ENCODE assay signal across 22 cellular contexts in genomic region chr1:218847966-218848365, GRCh38.
DNase-seq lines count a peak whose midpoint lies in the region; ATAC-seq, FAIRE-seq and TF ChIP-seq lines count a peak whose summit lies in the region.
"Had no signal": no experiment of that assay in that cellular context is flagged by ENCODE, and none has a peak within 500 bp of the region (broad histone marks: within the 10 kb centered on the region; RNA-seq: fewer than 3 reads in every experiment).

No MANE protein-coding gene starts in this region.

- no peaks in the 10 kb centered on the region for H3K9me3 ChIP-seq in SK-N-SH
- H3K9me3 ChIP-seq in neural progenitor cell (ENCODE audit: low read depth): no peaks in the 10 kb centered on the region
- H3K9me3 ChIP-seq: BE2C had no signal

- H3K9me3 Mint-ChIP-seq in neural progenitor cell: no peaks in the 10 kb centered on the region

- H3K9ac ChIP-seq in SK-N-SH (no peak overlapping the region), neural progenitor cell (no peak overlapping the region)

- peaks cover 8% of the 10 kb centered on the region for H3K4me1 Mint-ChIP-seq in neural progenitor cell
- H3K4me1 Mint-ChIP-seq: CD4-positive, CD25-positive, alpha-beta regulatory T cell; CD8-positive, alpha-beta memory T cell; IgD-negative memory B cell had no signal

- 86% methylated on average over 2 of the region's 2 CpGs for WGBS in SK-N-SH (ENCODE audit: low lambda C conversion rate)

- H3K4me3 Mint-ChIP-seq in neural progenitor cell: no peak overlapping the region
- H3K4me3 Mint-ChIP-seq: CD4-positive, CD25-positive, alpha-beta regulatory T cell; CD8-positive, alpha-beta memory T cell; HFFc6; IgD-negative memory B cell had no signal

- H3K4me2 ChIP-seq in SK-N-SH (no peak overlapping the region), neural progenitor cell (no peak overlapping the region)

- H3F3A ChIP-seq in SK-N-SH (replicated peaks; ENCODE audit: insufficient read depth): no peaks in the 10 kb centered on the region
- H3F3A ChIP-seq in neural progenitor cell (ENCODE audit: low read depth): no peaks in the 10 kb centered on the region

- POLR2A ChIA-PET in SK-N-SH (lab: Yijun Ruan, JAX): no interaction called here

- H3K27me3 ChIP-seq in SK-N-SH (ENCODE audit: insufficient read depth) (no peaks in the 10 kb centered on the region), neural progenitor cell (no peaks in the 10 kb centered on the region)
- H3K27me3 ChIP-seq: BE2C had no signal

- DNase-seq in SK-N-SH (no peak), D721Med (ENCODE audit: insufficient read length, low spot score) (no peak), fibroblast of mammary gland (ENCODE audit: low read depth) (peak; percentile 16), neural progenitor cell (ENCODE audit: low spot score) (no peak), kidney tubule cell (ENCODE audit: low spot score) (no peak), SHP77 (lab: John Stamatoyannopoulos, UW) (no peak)
- DNase-seq: 8988T; BE2C; C1 segment of cervical spinal cord; CD4-positive, CD25-positive, alpha-beta regulatory T cell; CD8-positive, alpha-beta memory T cell; COR-L47; DMS79 treated with DMSO at 0.1 percent for 48 hours; GF-D8; GOT3; H7; HFFc6 had no signal

- H3K9me2 ChIP-seq in SK-N-SH: no peaks in the 10 kb centered on the region

- H3K4me3 ChIP-seq in SK-N-SH (ENCODE audit: low read depth in 2 of 2, low read length in 1 of 2): no peak overlapping the region
- H3K4me3 ChIP-seq in fibroblast of mammary gland (ENCODE audit: control insufficient read depth, low read depth, low read length): no peak overlapping the region
- no peak overlapping the region for H3K4me3 ChIP-seq in neural progenitor cell

- peak; percentile 60 for FAIRE-seq in D721Med (lab: Jason Lieb, UNC)
- FAIRE-seq: HTR-8/SVneo had no signal

- H4K20me1 ChIP-seq in SK-N-SH (ENCODE audit: insufficient read depth) (no peaks in the 10 kb centered on the region), neural progenitor cell (ENCODE audit: low read depth) (no peaks in the 10 kb centered on the region)

- no peaks in the 10 kb centered on the region for H3K36me3 Mint-ChIP-seq in neural progenitor cell
- H3K36me3 Mint-ChIP-seq: CD4-positive, CD25-positive, alpha-beta regulatory T cell; CD8-positive, alpha-beta memory T cell; IgD-negative memory B cell had no signal

- no peaks in the 10 kb centered on the region for H3K79me2 ChIP-seq in SK-N-SH (ENCODE audit: insufficient read depth)
- H3K79me2 ChIP-seq in neural progenitor cell (ENCODE audit: low read depth): no peaks in the 10 kb centered on the region

- no peak for TF ChIP-seq EP300 in SK-N-SH (IDR thresholded peaks at IDR 0.05; ENCODE audit: borderline replicate concordance in 1 of 2, low read depth in 1 of 2, low read length in 1 of 2)

- TF ChIP-seq CTCF in SK-N-SH (IDR thresholded peaks at IDR 0.05): no peak
- no peak for TF ChIP-seq CTCF in D721Med (IDR thresholded peaks at IDR 0.05; ENCODE audit: insufficient read depth, missing control alignments)
- no peak for TF ChIP-seq CTCF in fibroblast of mammary gland (conservative IDR thresholded peaks at IDR 0.05; ENCODE audit: control insufficient read depth, insufficient read depth, low read depth, low read length)
- TF ChIP-seq CTCF in neural progenitor cell (IDR thresholded peaks at IDR 0.05): no peak

- no peak overlapping the region; a peak in 1 of 4 replicates for H3K27ac ChIP-seq in SK-N-SH (ENCODE audit: low read depth in 2 of 2, low read length in 1 of 2)
- no peak overlapping the region for H3K27ac ChIP-seq in neural progenitor cell

- no peak overlapping the region for H3K27ac Mint-ChIP-seq in neural progenitor cell
- H3K27ac Mint-ChIP-seq: CD4-positive, CD25-positive, alpha-beta regulatory T cell; CD8-positive, alpha-beta memory T cell; HFFc6; IgD-negative memory B cell had no signal

- no peaks in the 10 kb centered on the region for H3K36me3 ChIP-seq in SK-N-SH (replicated peaks in 1 of 2; ENCODE audit: control insufficient read depth in 1 of 2, insufficient read depth in 2 of 2, low read length in 1 of 2)
- H3K36me3 ChIP-seq in neural progenitor cell: no peaks in the 10 kb centered on the region
- H3K36me3 ChIP-seq: BE2C had no signal

- CTCF ChIA-PET in SK-N-SH (lab: Yijun Ruan, JAX): interaction anchor here (1.1 kb wide), 1 partner anchor 221 kb away, joined by 4 read pairs; no protein-coding TSS in a partner anchor

- no peaks in the 10 kb centered on the region for H3K27me3 Mint-ChIP-seq in neural progenitor cell (ENCODE audit: insufficient read depth, low read depth)
- H3K27me3 Mint-ChIP-seq: CD4-positive, CD25-positive, alpha-beta regulatory T cell; CD8-positive, alpha-beta memory T cell; IgD-negative memory B cell had no signal

- H3K4me1 ChIP-seq in SK-N-SH (ENCODE audit: control insufficient read depth in 1 of 2, insufficient read depth in 2 of 2, low read depth in 1 of 2, low read length in 1 of 2): peaks cover 0 to 3% of the 10 kb centered on the region in 2 experiments; a peak in 1 of 4 replicates
- peaks cover 11% of the 10 kb centered on the region for H3K4me1 ChIP-seq in neural progenitor cell
- H3K4me1 ChIP-seq: BE2C had no signal

- H2AFZ ChIP-seq in SK-N-SH (ENCODE audit: low read depth): no peak overlapping the region
- H2AFZ ChIP-seq in neural progenitor cell (replicated peaks): peak overlapping the region; percentile 36

- peak; percentile 37; the same call in 2 of the 3 replicates for ATAC-seq in SK-N-SH treated with all-trans-retinoic acid at 6 μM for 48 hours
- ATAC-seq in GM21367 (IDR thresholded peaks at IDR 0.05; ENCODE audit: unreplicated experiment): no peak
- ATAC-seq: HCT116 had no signal

- no peak for TF ChIP-seq RAD21 in SK-N-SH (IDR thresholded peaks at IDR 0.05; ENCODE audit: low read length)

TF ChIP-seq in SK-N-SH treated with all-trans-retinoic acid at 6 μM for 48 hours, 23 proteins besides CTCF, POLR2A, EP300 and RAD21 (continues in another document):
- TF ChIP-seq GLIS3 (CRISPR knock-in tag; IDR thresholded peaks at IDR 0.05) (no peak), ZNF70 (CRISPR knock-in tag; IDR thresholded peaks at IDR 0.05) (no peak), TOX (CRISPR knock-in tag; IDR thresholded peaks at IDR 0.05; ENCODE audit: borderline replicate concordance) (no peak), TSHZ2 (CRISPR knock-in tag; IDR thresholded peaks at IDR 0.05) (no peak), ZFP30 (CRISPR knock-in tag; IDR thresholded peaks at IDR 0.05) (no peak), OSR1 (CRISPR knock-in tag; IDR thresholded peaks at IDR 0.05) (no peak), ZNF565 (CRISPR knock-in tag; conservative IDR thresholded peaks at IDR 0.05; ENCODE audit: low read depth) (no peak), ZC3H10 (CRISPR knock-in tag; IDR thresholded peaks at IDR 0.05) (no peak)

TF ChIP-seq in SK-N-SH, 30 proteins besides CTCF, POLR2A, EP300 and RAD21:
- TF ChIP-seq REST (IDR thresholded peaks at IDR 0.05; ENCODE audit: low read depth, low read length): no peak
- TF ChIP-seq IRF3 (IDR thresholded peaks at IDR 0.05; ENCODE audit: low read depth, low read length): no peak
- no peak for TF ChIP-seq MXI1 (IDR thresholded peaks at IDR 0.05; ENCODE audit: low read depth, low read length)
- no peak for TF ChIP-seq RCOR1 (IDR thresholded peaks at IDR 0.05; ENCODE audit: low read length)
